ENCODE assay signal across 21 cellular contexts in genomic region chr3:65632409-65632808, GRCh38.
DNase-seq lines count a peak whose midpoint lies in the region; ATAC-seq, FAIRE-seq and TF ChIP-seq lines count a peak whose summit lies in the region.
"Had no signal": no experiment of that assay in that cellular context is flagged by ENCODE, and none has a peak within 500 bp of the region (broad histone marks: within the 10 kb centered on the region; RNA-seq: fewer than 3 reads in every experiment).

No MANE protein-coding gene starts in this region.

- H2BK120ac ChIP-seq in mesenchymal stem cell (ENCODE audit: low read depth, low read length), result no peak overlapping the region

- H3K4me3 ChIP-seq in liver (ENCODE audit: low read depth in 1 of 3, low read length in 3 of 3) (no peak overlapping the region), HepG2 (replicated peaks in 1 of 3; ENCODE audit: insufficient read depth in 1 of 3, low read depth in 2 of 3, low read length in 3 of 3) (no peak overlapping the region), K562 (no peak overlapping the region), mesenchymal stem cell (ENCODE audit: insufficient read depth in 1 of 2, low read depth in 1 of 2, low read length in 2 of 2) (no peak overlapping the region)
- H3K4me3 ChIP-seq: A549; BLaER1 treated with 17β-estradiol and CSF1 and Interleukin-3, amounts not matched to agents 10 nM and 100 nM had no signal

- TF ChIP-seq CTCF in liver (IDR thresholded peaks at IDR 0.05; ENCODE audit: low read depth, low read length, missing input control), result no peak
- TF ChIP-seq CTCF in HepG2 (CRISPR knock-in tag; IDR thresholded peaks at IDR 0.05), result no peak
- no peak for TF ChIP-seq CTCF in K562 (IDR thresholded peaks at IDR 0.05 in 2 of 3, conservative IDR thresholded peaks at IDR 0.05 in 1 of 3; ENCODE audit: insufficient read depth in 2 of 3, low read depth in 1 of 3, low read length in 3 of 3)
- TF ChIP-seq CTCF in GM13977 (IDR thresholded peaks at IDR 0.05; ENCODE audit: extremely low read depth, insufficient read depth, missing control alignments), result no peak

- no peak overlapping the region for H2AFZ ChIP-seq in HepG2 (ENCODE audit: low read length)
- peak overlapping the region; percentile 29 for H2AFZ ChIP-seq in K562 (ENCODE audit: low read depth, low read length)
- no peak overlapping the region for H2AFZ ChIP-seq in mesenchymal stem cell (ENCODE audit: low read depth, low read length)

- H4K8ac ChIP-seq in mesenchymal stem cell (ENCODE audit: low read length), result no peak overlapping the region

- TF ChIP-seq RAD21 in liver (IDR thresholded peaks at IDR 0.05) (no peak), HepG2 (CRISPR knock-in tag; IDR thresholded peaks at IDR 0.05) (no peak), K562 (CRISPR knock-in tag; conservative IDR thresholded peaks at IDR 0.05 in 1 of 2, IDR thresholded peaks at IDR 0.05 in 1 of 2) (no peak)

- POLR2A ChIA-PET in HepG2 (lab: Yijun Ruan, JAX) (no interaction called here), K562 (lab: Yijun Ruan, JAX) (interaction anchor here (1.5 kb wide), 1 partner anchor 37 kb away, joined by 4 read pairs; no protein-coding TSS in a partner anchor)

- H3K9ac ChIP-seq in liver (ENCODE audit: low read depth in 1 of 2, low read length in 2 of 2) (no peak overlapping the region), HepG2 (ENCODE audit: insufficient read depth, low read depth, low read length) (no peak overlapping the region), K562 (ENCODE audit: insufficient read depth in 1 of 2, low read depth in 2 of 2, low read length in 2 of 2) (no peak overlapping the region), mesenchymal stem cell (ENCODE audit: low read length) (no peak overlapping the region)
- H3K9ac ChIP-seq: BLaER1 treated with 17β-estradiol and CSF1 and Interleukin-3, amounts not matched to agents 10 nM and 100 nM had no signal

- H4K20me1 ChIP-seq in HepG2 (ENCODE audit: insufficient read depth, low read length), result peaks cover 8% of the 10 kb centered on the region
- no peaks in the 10 kb centered on the region for H4K20me1 ChIP-seq in K562 (replicated peaks; ENCODE audit: control insufficient read depth, insufficient read depth, low read length)
- H4K20me1 ChIP-seq: BLaER1 treated with 17β-estradiol and CSF1 and Interleukin-3, amounts not matched to agents 10 nM and 100 nM had no signal

- intact Hi-C loops in HepG2 (cut with micrococcal nuclease; ENCODE audit: unreplicated experiment) (no loop called here), K562 (cut with micrococcal nuclease) (no loop called here)

- H3K9me3 ChIP-seq in liver (ENCODE audit: control insufficient read depth in 4 of 4, low read length in 3 of 4), result no peaks in the 10 kb centered on the region
- no peaks in the 10 kb centered on the region for H3K9me3 ChIP-seq in HepG2 (ENCODE audit: low read length)
- no peaks in the 10 kb centered on the region for H3K9me3 ChIP-seq in K562 (replicated peaks; ENCODE audit: control insufficient read depth, insufficient read depth, low read depth, low read length)
- H3K9me3 ChIP-seq in mesenchymal stem cell (ENCODE audit: control insufficient read depth, low read length), result no peaks in the 10 kb centered on the region
- H3K9me3 ChIP-seq: A549, Caco-2 had no signal

- no peak overlapping the region for H2BK12ac ChIP-seq in mesenchymal stem cell (ENCODE audit: low read length in 2 of 2)

- no peak overlapping the region for H3K4ac ChIP-seq in mesenchymal stem cell (ENCODE audit: low read depth in 1 of 2, low read length in 2 of 2)

- FAIRE-seq in HepG2 (lab: Jason Lieb, UNC) (no peak), K562 (lab: Jason Lieb, UNC) (no peak)
- FAIRE-seq: A549, D721Med, GM12891, GM18507 had no signal

- no peak for TF ChIP-seq EP300 in HepG2 (IDR thresholded peaks at IDR 0.05; ENCODE audit: low read depth in 2 of 2, low read length in 2 of 2)
- TF ChIP-seq EP300 in HepG2 (CRISPR knock-in tag; IDR thresholded peaks at IDR 0.05; ENCODE audit: borderline replicate concordance), result no peak
- TF ChIP-seq EP300 in K562 (IDR thresholded peaks at IDR 0.05; ENCODE audit: low read length), result no peak

- in situ Hi-C loops in HepG2 (cut with HindIII; ENCODE audit: extremely low pct_ligation_motif_present, low pct_unique_long_range_greater_than_20kb) (no loop called here), K562 (cut with MboI) (no loop called here), GM13977 (cut with MboI; ENCODE audit: low pct_unique_long_range_greater_than_20kb, low sequenced_read_pairs, unreplicated experiment) (no loop called here)

- H3K27me3 ChIP-seq in liver (ENCODE audit: control insufficient read depth in 4 of 4, insufficient read depth in 4 of 4, low read length in 3 of 4) (no peaks in the 10 kb centered on the region), HepG2 (ENCODE audit: control insufficient read depth in 1 of 2, insufficient read depth in 2 of 2, low read length in 2 of 2) (no peaks in the 10 kb centered on the region), K562 (ENCODE audit: control insufficient read depth in 2 of 2, insufficient read depth in 2 of 2, low read length in 2 of 2) (no peaks in the 10 kb centered on the region), mesenchymal stem cell (ENCODE audit: control insufficient read depth in 1 of 2, insufficient read depth in 1 of 2, low read length in 2 of 2) (no peaks in the 10 kb centered on the region)
- H3K27me3 ChIP-seq: BLaER1 treated with 17β-estradiol and CSF1 and Interleukin-3, amounts not matched to agents 10 nM and 100 nM had no signal

- DNase-seq in HepG2 (ENCODE audit: low spot score) (no peak), K562 (ENCODE audit: extremely low read depth in 1 of 4, low spot score in 3 of 4) (no peak), mesenchymal stem cell (peak; percentile 3), GM13977 (ENCODE audit: low spot score) (no peak), NCI-H2107 (lab: John Stamatoyannopoulos, UW) (no peak)
- DNase-seq: AML-193; Caco-2; Calu3; CD4-positive, alpha-beta T cell; CD8-positive, alpha-beta T cell; DMS79 treated with DMSO at 0.1 percent for 48 hours; GF-D8 had no signal

- ATAC-seq in HepG2, result no peak
- no peak for ATAC-seq in K562
- ATAC-seq in GM21529 (IDR thresholded peaks at IDR 0.05; ENCODE audit: unreplicated experiment), result no peak
- ATAC-seq: A549; CD8-positive, alpha-beta T cell had no signal

- H3K79me2 ChIP-seq in HepG2 (ENCODE audit: insufficient read depth, low read length), result peaks cover 8% of the 10 kb centered on the region
- no peaks in the 10 kb centered on the region for H3K79me2 ChIP-seq in K562 (ENCODE audit: control insufficient read depth, insufficient read depth, low read length)

- BruUV-seq in HepG2 (replicated peaks; lab: Mats Ljungman, UMichigan), result no TSS peak
- BruUV-seq in K562 (replicated peaks; lab: Mats Ljungman, UMichigan), result no TSS peak

- peaks cover 0 to 2% (median 0%) of the 10 kb centered on the region in 4 donors for H3K4me1 ChIP-seq in liver (ENCODE audit: control insufficient read depth in 4 of 4, insufficient read depth in 4 of 4, low read length in 3 of 4)
- H3K4me1 ChIP-seq in HepG2 (ENCODE audit: insufficient read depth, low read length), result peaks cover 6% of the 10 kb centered on the region; the same call in 1 of the 2 replicates
- peaks cover 0 to 16% of the 10 kb centered on the region in 2 experiments; a peak in 2 of 5 replicates for H3K4me1 ChIP-seq in K562 (replicated peaks in 1 of 2; ENCODE audit: control insufficient read depth in 2 of 2, insufficient read depth in 2 of 2, low read length in 2 of 2)
- no peaks in the 10 kb centered on the region for H3K4me1 ChIP-seq in mesenchymal stem cell (ENCODE audit: control insufficient read depth, insufficient read depth, low read depth, low read length)
- H3K4me1 ChIP-seq: A549; BLaER1 treated with 17β-estradiol and CSF1 and Interleukin-3, amounts not matched to agents 10 nM and 100 nM; Caco-2 had no signal

- TF ChIP-seq POLR2A in HepG2 (IDR thresholded peaks at IDR 0.05; ENCODE audit: insufficient read depth in 1 of 2, low read depth in 2 of 2, low read length in 2 of 2) (no peak), K562 (conservative IDR thresholded peaks at IDR 0.05) (no peak)

- no peak overlapping the region for H3K14ac ChIP-seq in mesenchymal stem cell (ENCODE audit: low read length in 2 of 2)

- no peaks in the 10 kb centered on the region for H3K36me3 ChIP-seq in liver (ENCODE audit: control insufficient read depth in 4 of 4, insufficient read depth in 3 of 4, low read depth in 1 of 4, low read length in 3 of 4)
- no peaks in the 10 kb centered on the region for H3K36me3 ChIP-seq in HepG2 (replicated peaks in 1 of 2; ENCODE audit: control insufficient read depth in 1 of 2, insufficient read depth in 2 of 2, low read length in 2 of 2)
- no peaks in the 10 kb centered on the region for H3K36me3 ChIP-seq in K562 (ENCODE audit: control insufficient read depth, insufficient read depth, low read length)
- no peaks in the 10 kb centered on the region for H3K36me3 ChIP-seq in mesenchymal stem cell (ENCODE audit: control insufficient read depth in 1 of 2, insufficient read depth in 2 of 2, low read depth in 1 of 2, low read length in 2 of 2)
- H3K36me3 ChIP-seq: BLaER1 treated with 17β-estradiol and CSF1 and Interleukin-3, amounts not matched to agents 10 nM and 100 nM had no signal

- CTCF ChIA-PET in HepG2 (lab: Yijun Ruan, JAX; ENCODE audit: low intra/inter-chr PET ratio, low total read pairs) (no interaction called here), K562 (lab: Yijun Ruan, JAX; ENCODE audit: low intra/inter-chr PET ratio) (no interaction called here)

- no peak overlapping the region for H3K18ac ChIP-seq in mesenchymal stem cell (ENCODE audit: low read depth in 1 of 2, low read length in 2 of 2)

- no peak overlapping the region for H3K23ac ChIP-seq in mesenchymal stem cell (ENCODE audit: low read length in 2 of 2)

- H3K4me2 ChIP-seq in HepG2 (ENCODE audit: low read depth, low read length) (no peak overlapping the region), K562 (ENCODE audit: insufficient read depth, low read length) (no peak overlapping the region), mesenchymal stem cell (ENCODE audit: low read length, poor library complexity, severe bottlenecking) (no peak overlapping the region)
- H3K4me2 ChIP-seq: A549; BLaER1 treated with 17β-estradiol and CSF1 and Interleukin-3, amounts not matched to agents 10 nM and 100 nM had no signal

- H2BK5ac ChIP-seq in mesenchymal stem cell (ENCODE audit: low read depth, low read length, poor library complexity, severe bottlenecking), result no peak overlapping the region

- H3K79me1 ChIP-seq in mesenchymal stem cell (replicated peaks; ENCODE audit: low read length, poor library complexity, severe bottlenecking), result peaks cover 9% of the 10 kb centered on the region

- H4K91ac ChIP-seq in mesenchymal stem cell (ENCODE audit: low read length), result no peak overlapping the region

- no peaks in the 10 kb centered on the region for H3K9me1 ChIP-seq in K562 (ENCODE audit: control insufficient read depth, insufficient read depth, low read length)

- no peak overlapping the region for H2AK5ac ChIP-seq in mesenchymal stem cell (ENCODE audit: low read length, severe bottlenecking)

- no peak overlapping the region for H3K27ac ChIP-seq in liver (ENCODE audit: low read depth in 1 of 2, low read length in 2 of 2)
- H3K27ac ChIP-seq in HepG2 (ENCODE audit: extremely low read length, insufficient read depth, low read length), result no peak overlapping the region
- no peak overlapping the region for H3K27ac ChIP-seq in K562 (ENCODE audit: extremely low read depth, low read depth, low read length)
- no peak overlapping the region for H3K27ac ChIP-seq in mesenchymal stem cell (ENCODE audit: low read length, poor library complexity, severe bottlenecking)
- H3K27ac ChIP-seq: 22Rv1; A549; BLaER1 treated with 17β-estradiol and CSF1 and Interleukin-3, amounts not matched to agents 10 nM and 100 nM; C4-2B had no signal

- H2BK15ac ChIP-seq in mesenchymal stem cell (ENCODE audit: low read depth, poor library complexity, severe bottlenecking), result no peak overlapping the region
